In the genomic region with DNA sequence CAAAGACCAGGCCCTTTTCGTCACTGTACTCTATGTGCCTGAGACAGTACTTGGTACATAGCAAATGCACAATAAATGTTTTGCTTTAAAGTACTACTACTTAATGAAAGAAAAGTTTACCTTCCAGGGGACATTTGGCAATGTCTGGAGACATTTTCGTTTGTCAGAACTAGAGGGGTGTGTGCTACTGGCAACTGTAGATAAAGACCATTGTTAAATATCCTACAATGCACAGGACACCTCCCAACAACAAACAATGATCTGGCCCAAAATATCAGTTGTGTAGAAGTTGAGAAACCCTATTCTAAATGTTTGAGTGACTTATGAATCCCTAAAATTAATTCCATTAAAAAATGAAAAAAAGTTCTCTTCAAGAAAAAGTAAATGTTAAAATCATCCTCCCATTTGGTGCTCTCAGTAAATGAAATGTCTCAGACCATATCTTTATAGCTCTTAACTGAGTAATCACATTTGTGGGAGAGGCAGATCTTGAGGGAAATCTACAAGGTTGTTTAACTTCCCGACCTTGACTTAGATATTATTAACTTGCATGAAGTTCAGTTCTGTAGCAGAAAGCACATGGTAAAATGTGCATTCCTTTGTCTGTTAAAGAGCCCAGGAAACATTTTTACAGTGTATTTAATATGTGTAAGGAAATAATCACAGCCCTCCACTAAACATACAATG, we compare ENCODE assay signal across 20 cellular contexts. TPM values are rescaled to one million over a fixed set of nuclear protein-coding genes. Genes with fewer than 3 reads are reported as not detected.
DNase-seq lines count a peak whose midpoint lies in the region; ATAC-seq, FAIRE-seq and TF ChIP-seq lines count a peak whose summit lies in the region.
"Had no signal": no experiment of that assay in that cellular context is flagged by ENCODE, and none has a peak within 500 bp of the region (broad histone marks: within the 10 kb centered on the region; RNA-seq: fewer than 3 reads in every experiment).

No MANE protein-coding gene starts in this region.

- H3K9ac ChIP-seq in K562 (ENCODE audit: insufficient read depth in 1 of 2, low read depth in 2 of 2, low read length in 2 of 2), result no peak overlapping the region
- H3K9ac ChIP-seq: BLaER1, GM23248 had no signal

- H3K36me3 ChIP-seq in K562 (ENCODE audit: control insufficient read depth, insufficient read depth, low read length), result no peaks in the 10 kb centered on the region
- H3K36me3 ChIP-seq: BLaER1 had no signal

- no peaks in the 10 kb centered on the region for H3K79me2 ChIP-seq in K562 (ENCODE audit: control insufficient read depth, insufficient read depth, low read length)

- CTCF ChIA-PET in K562 (lab: Yijun Ruan, JAX; ENCODE audit: low intra/inter-chr PET ratio), result interaction anchor here (0.6 kb wide), 1 partner anchor 409 kb away, joined by 3 read pairs; no protein-coding TSS in a partner anchor

- FAIRE-seq in K562 (lab: Jason Lieb, UNC), result no peak
- FAIRE-seq: A204.1, GM12892, H54 had no signal

- TF ChIP-seq CTCF in K562 (IDR thresholded peaks at IDR 0.05 in 2 of 3, conservative IDR thresholded peaks at IDR 0.05 in 1 of 3; ENCODE audit: insufficient read depth in 2 of 3, low read depth in 1 of 3, low read length in 3 of 3) (no peak), fibroblast of villous mesenchyme (IDR thresholded peaks at IDR 0.05; ENCODE audit: insufficient read depth, low read depth, low read length) (no peak), nephron (IDR thresholded peaks at IDR 0.05; ENCODE audit: unreplicated experiment in 3 of 3) (no peak)

- H3K4me3 ChIP-seq in K562, result no peak overlapping the region
- no peak overlapping the region for H3K4me3 ChIP-seq in fibroblast of villous mesenchyme (ENCODE audit: low read depth, low read length)
- H3K4me3 ChIP-seq: BLaER1, GM23248 had no signal

- no peak for ATAC-seq in K562
- no peak for ATAC-seq in GM18909 (IDR thresholded peaks at IDR 0.05; ENCODE audit: poor library complexity, unreplicated experiment)

- no peak for TF ChIP-seq POLR2A in K562 (conservative IDR thresholded peaks at IDR 0.05)

- H3K27me3 Mint-ChIP-seq in nephron (ENCODE audit: low read depth), result peaks cover 6% of the 10 kb centered on the region
- H3K27me3 Mint-ChIP-seq in activated naive CD8-positive, alpha-beta T cell treated with anti-CD3 and anti-CD28 coated beads for 36 hours, result peaks cover 11% of the 10 kb centered on the region

- intact Hi-C loops in K562 (cut with micrococcal nuclease), result no loop called here

- peaks cover 5% of the 10 kb centered on the region for H3K4me1 Mint-ChIP-seq in nephron
- no peaks in the 10 kb centered on the region for H3K4me1 Mint-ChIP-seq in activated naive CD8-positive, alpha-beta T cell treated with anti-CD3 and anti-CD28 coated beads for 36 hours
- H3K4me1 Mint-ChIP-seq: CD14-positive monocyte; CD4-positive, alpha-beta memory T cell had no signal

- no TSS peak for BruUV-seq in K562 (replicated peaks; lab: Mats Ljungman, UMichigan)

- in situ Hi-C loops in K562 (cut with MboI), result no loop called here

- peaks cover 13% of the 10 kb centered on the region for H3K9me3 Mint-ChIP-seq in nephron
- H3K9me3 Mint-ChIP-seq in activated naive CD8-positive, alpha-beta T cell treated with anti-CD3 and anti-CD28 coated beads for 36 hours, result no peaks in the 10 kb centered on the region

- peak overlapping the region; percentile 42 to 78 (median 50) for H3K27ac Mint-ChIP-seq in nephron
- no peak overlapping the region for H3K27ac Mint-ChIP-seq in activated naive CD8-positive, alpha-beta T cell treated with anti-CD3 and anti-CD28 coated beads for 36 hours
- H3K27ac Mint-ChIP-seq: CD14-positive monocyte; CD4-positive, alpha-beta memory T cell had no signal

- no peaks in the 10 kb centered on the region for H3K9me3 ChIP-seq in K562 (replicated peaks; ENCODE audit: control insufficient read depth, insufficient read depth, low read depth, low read length)

- no peak for TF ChIP-seq RAD21 in K562 (CRISPR knock-in tag; conservative IDR thresholded peaks at IDR 0.05 in 1 of 2, IDR thresholded peaks at IDR 0.05 in 1 of 2)

- no peak for TF ChIP-seq EP300 in K562 (IDR thresholded peaks at IDR 0.05; ENCODE audit: low read length)

- H4K20me1 ChIP-seq in K562 (replicated peaks; ENCODE audit: control insufficient read depth, insufficient read depth, low read length), result no peaks in the 10 kb centered on the region
- H4K20me1 ChIP-seq: BLaER1 had no signal

- H2AFZ ChIP-seq in K562 (ENCODE audit: low read depth, low read length), result no peak overlapping the region
- H2AFZ ChIP-seq: GM23248 had no signal

- no peaks in the 10 kb centered on the region for H3K27me3 ChIP-seq in K562 (ENCODE audit: control insufficient read depth in 2 of 2, insufficient read depth in 2 of 2, low read length in 2 of 2)

- 2% methylated on average over 3 of the region's 3 CpGs for WGBS in K562 (ENCODE audit: insufficient coverage, low coverage, missing lambda C conversion rate)

- no peaks in the 10 kb centered on the region for H3K9me1 ChIP-seq in K562 (ENCODE audit: control insufficient read depth, insufficient read depth, low read length)

- POLR2A ChIA-PET in K562 (lab: Yijun Ruan, JAX), result no interaction called here

- H3K4me2 ChIP-seq in K562 (ENCODE audit: insufficient read depth, low read length), result no peak overlapping the region
- H3K4me2 ChIP-seq: BLaER1 had no signal

- H3K4me3 Mint-ChIP-seq in nephron, result no peak overlapping the region
- no peak overlapping the region for H3K4me3 Mint-ChIP-seq in activated naive CD8-positive, alpha-beta T cell treated with anti-CD3 and anti-CD28 coated beads for 36 hours
- H3K4me3 Mint-ChIP-seq: CD14-positive monocyte; CD4-positive, alpha-beta memory T cell had no signal

- H3K27ac ChIP-seq in K562 (ENCODE audit: extremely low read depth, low read depth, low read length), result no peak overlapping the region
- H3K27ac ChIP-seq: BLaER1, GM23248, HL-60 had no signal

- DNase-seq in K562 (ENCODE audit: extremely low read depth in 1 of 4, low spot score in 3 of 4), result no peak
- DNase-seq in fibroblast of villous mesenchyme (ENCODE audit: low read depth), result peak; percentile 17
- no peak for DNase-seq in activated naive CD8-positive, alpha-beta T cell treated with anti-CD3 and anti-CD28 coated beads for 36 hours
- no peak for DNase-seq in NAMALWA (ENCODE audit: low spot score)
- DNase-seq in stimulated activated CD4-positive, alpha-beta T cell treated with anti-CD3 and anti-CD28 coated beads, Interleukin-12 subunit alpha, Interleukin-12 subunit beta, amount 100 ng/mL, for 4 hours, result no peak
- DNase-seq: CD4-positive, alpha-beta memory T cell; DMS153; DMS79; GDM1; GM23248; HCEC 1CT had no signal

- H3K4me1 ChIP-seq in K562 (replicated peaks in 1 of 2; ENCODE audit: control insufficient read depth in 2 of 2, insufficient read depth in 2 of 2, low read length in 2 of 2), result no peaks in the 10 kb centered on the region; a peak in 1 of 5 replicates
- H3K4me1 ChIP-seq: BLaER1 had no signal

- no peaks in the 10 kb centered on the region for H3K36me3 Mint-ChIP-seq in nephron (ENCODE audit: low read depth)
- H3K36me3 Mint-ChIP-seq in activated naive CD8-positive, alpha-beta T cell treated with anti-CD3 and anti-CD28 coated beads for 36 hours, result no peaks in the 10 kb centered on the region
- H3K36me3 Mint-ChIP-seq: CD14-positive monocyte; CD4-positive, alpha-beta memory T cell had no signal

TF ChIP-seq in K562, 482 proteins besides CTCF, POLR2A, EP300 and RAD21:
- TF ChIP-seq PRDM10 (IDR thresholded peaks at IDR 0.05; ENCODE audit: partially characterized antibody) (peak; percentile 84), ZNF324 (CRISPR knock-in tag; IDR thresholded peaks at IDR 0.05) (no peak)

RNA-seq across cellular contexts. Expression of gene EGFL6, which starts 18.5 kb away (rescaled TPM):
- total RNA-seq in K562 (2011; cell fraction: chromatin; rRNA removed; ENCODE audit: low replicate concordance), result not detected in 2 replicates
- total RNA-seq in K562 (2011; cell fraction: nucleolus; rRNA removed), result not detected in 2 replicates
- total RNA-seq in K562 (2011; cell fraction: nucleoplasm; rRNA removed), result not detected in 2 replicates
- total RNA-seq in K562 (2014; rRNA removed) (not detected in 2 replicates), K562 (2014; rRNA removed; fragmentation: Illumina TruSeq; extraction: Trizol) (not detected in 2 replicates), K562 (2015; rRNA removed; fragmentation: Illumina TruSeq; extraction: Trizol) (not detected in 2 replicates), K562 (2021) (not detected in 2 replicates), fibroblast of villous mesenchyme (0.32 and 0.86 TPM in 2 replicates)
- polyA plus RNA-seq in K562 (2011; rRNA removed) (not detected in 2 replicates), K562 (2014; fragmentation: Illumina TruSeq; extraction: Trizol) (not detected in 2 replicates), K562 (2014; fragmentation: Nextera tagmentation; extraction: Ambion mirVana) (under 1 TPM in 1 of 2 experiments, not detected in 1; 0.01 TPM), K562 (2014; rRNA removed) (not detected in 2 replicates)
- polyA plus RNA-seq in K562 (2011; cell fraction: cytosol; rRNA removed), result not detected in 2 replicates
- polyA plus RNA-seq in K562 (2011; cell fraction: nucleus; rRNA removed), result not detected in 2 replicates
- polyA plus RNA-seq in K562 (2012), result 0.03 and 0.10 TPM in 2 replicates
- polyA minus RNA-seq in K562 (2011; rRNA and poly(A)+ RNA removed), result not detected in 2 replicates
- not detected in 2 replicates for polyA minus RNA-seq in K562 (2011; cell fraction: cytosol; rRNA and poly(A)+ RNA removed)
- not detected in 2 replicates for polyA minus RNA-seq in K562 (2011; cell fraction: nucleus; rRNA and poly(A)+ RNA removed)
- 1 to 10 TPM; 1.8 to 2.2 TPM for total RNA-seq in activated naive CD8-positive, alpha-beta T cell treated with anti-CD3 and anti-CD28 coated beads for 36 hours
- total RNA-seq: CD4-positive, alpha-beta memory T cell; GM23248; HT1080 had no signal
- polyA plus RNA-seq: CD14-positive monocyte; CD4-positive, alpha-beta memory T cell; GM23248 had no signal
